Comparison of ENCODE assay signal across 8 cellular contexts in the genomic region with DNA sequence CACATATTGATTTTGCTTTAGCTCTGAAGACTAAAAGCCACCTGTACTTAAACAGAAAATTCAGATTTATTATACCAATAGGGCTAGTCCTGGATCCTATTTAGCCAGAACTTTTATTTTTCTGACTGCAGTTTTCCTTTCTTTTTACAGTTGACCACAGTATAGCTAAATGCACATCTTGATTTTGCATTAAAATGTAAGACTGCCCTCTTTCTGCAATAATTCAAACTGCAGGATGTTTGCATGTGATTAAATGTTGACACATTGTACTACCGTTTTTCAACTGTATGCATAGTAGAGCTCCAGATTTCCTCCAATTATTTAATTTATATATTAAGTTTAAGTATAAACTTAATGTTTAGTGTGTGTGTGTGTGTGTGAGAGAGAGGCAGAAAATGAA.
DNase-seq lines count a peak whose midpoint lies in the region; ATAC-seq and TF ChIP-seq lines count a peak whose summit lies in the region.

No MANE protein-coding gene starts in this region.

- H3K27me3 Mint-ChIP-seq in chondrocyte (ENCODE audit: low read depth) = peaks cover 2% of the 10 kb centered on the region
- no peaks in the 10 kb centered on the region for H3K27me3 Mint-ChIP-seq in activated T-helper 1 cell treated with anti-CD3 and anti-CD28 coated beads, Interleukin-12 subunit alpha, Interleukin-12 subunit beta, Interleukin-2, Interleukin-4 antibody, amounts not matched to agents 30 ng/mL and 10 ng/mL and 1 ng/mL, durations not matched to agents 14 hours and 24 hours and 36 hours (ENCODE audit: insufficient read depth)

- no peaks in the 10 kb centered on the region for H3K9me3 Mint-ChIP-seq in chondrocyte (ENCODE audit: low read depth)
- no peaks in the 10 kb centered on the region for H3K9me3 Mint-ChIP-seq in activated T-helper 1 cell treated with anti-CD3 and anti-CD28 coated beads, Interleukin-12 subunit alpha, Interleukin-12 subunit beta, Interleukin-2, Interleukin-4 antibody, amounts not matched to agents 30 ng/mL and 10 ng/mL and 1 ng/mL, durations not matched to agents 14 hours and 24 hours and 36 hours

- no peaks in the 10 kb centered on the region for H3K36me3 ChIP-seq in lung (ENCODE audit: control insufficient read depth in 2 of 2, insufficient read depth in 2 of 2, low read length in 2 of 2)

- no peaks in the 10 kb centered on the region for H3K9me3 ChIP-seq in lung (ENCODE audit: control insufficient read depth in 2 of 2, insufficient read depth in 1 of 2, low read length in 1 of 2)

- no peak overlapping the region for H3K4me3 ChIP-seq in lung

- TF ChIP-seq CTCF in chondrocyte (IDR thresholded peaks at IDR 0.05) (peak; percentile 85), lung (IDR thresholded peaks at IDR 0.05; ENCODE audit: control extremely low read depth, extremely low read depth) (peak; percentile 39)

- ATAC-seq in lung (ENCODE audit: insufficient read depth, low FRiP score) (no peak), GM18868 (IDR thresholded peaks at IDR 0.05; ENCODE audit: unreplicated experiment) (no peak)

- no peak overlapping the region for H3K27ac Mint-ChIP-seq in chondrocyte (ENCODE audit: unreplicated experiment)
- H3K27ac Mint-ChIP-seq in activated T-helper 1 cell treated with anti-CD3 and anti-CD28 coated beads, Interleukin-12 subunit alpha, Interleukin-12 subunit beta, Interleukin-2, Interleukin-4 antibody, amounts not matched to agents 30 ng/mL and 10 ng/mL and 1 ng/mL, durations not matched to agents 14 hours and 24 hours and 36 hours = no peak overlapping the region

- no peaks in the 10 kb centered on the region for H3K36me3 Mint-ChIP-seq in chondrocyte (ENCODE audit: low read depth)
- H3K36me3 Mint-ChIP-seq in activated T-helper 1 cell treated with anti-CD3 and anti-CD28 coated beads, Interleukin-12 subunit alpha, Interleukin-12 subunit beta, Interleukin-2, Interleukin-4 antibody, amounts not matched to agents 30 ng/mL and 10 ng/mL and 1 ng/mL, durations not matched to agents 14 hours and 24 hours and 36 hours (ENCODE audit: low read depth) = no peaks in the 10 kb centered on the region

- H3K4me3 Mint-ChIP-seq in chondrocyte (ENCODE audit: unreplicated experiment) = no peak overlapping the region
- H3K4me3 Mint-ChIP-seq in activated T-helper 1 cell treated with anti-CD3 and anti-CD28 coated beads, Interleukin-12 subunit alpha, Interleukin-12 subunit beta, Interleukin-2, Interleukin-4 antibody, amounts not matched to agents 30 ng/mL and 10 ng/mL and 1 ng/mL, durations not matched to agents 14 hours and 24 hours and 36 hours = no peak overlapping the region

- H3K4me1 Mint-ChIP-seq in chondrocyte (ENCODE audit: low read depth) = no peaks in the 10 kb centered on the region
- H3K4me1 Mint-ChIP-seq in activated T-helper 1 cell treated with anti-CD3 and anti-CD28 coated beads, Interleukin-12 subunit alpha, Interleukin-12 subunit beta, Interleukin-2, Interleukin-4 antibody, amounts not matched to agents 30 ng/mL and 10 ng/mL and 1 ng/mL, durations not matched to agents 14 hours and 24 hours and 36 hours (ENCODE audit: low read depth) = no peaks in the 10 kb centered on the region

- H3K4me1 ChIP-seq in lung (ENCODE audit: control insufficient read depth in 2 of 2, insufficient read depth in 2 of 2, low read length in 2 of 2) = no peaks in the 10 kb centered on the region

- 2 to 3% methylated on average over 1 of the region's 1 CpG for WGBS in lung, 2 donors

- intact Hi-C loops in activated T-helper 1 cell treated with anti-CD3 and anti-CD28 coated beads, Interleukin-12 subunit alpha, Interleukin-12 subunit beta, Interleukin-2, Interleukin-4 antibody, amounts not matched to agents 30 ng/mL and 10 ng/mL and 1 ng/mL, durations not matched to agents 14 hours and 24 hours and 36 hours (cut with micrococcal nuclease) = no loop called here

- DNase-seq in ELR (ENCODE audit: low read depth) (peak; percentile 70), NCI-H2029 (lab: John Stamatoyannopoulos, UW) (peak; percentile 2), chondrocyte (ENCODE audit: low spot score) (no peak), lung (ENCODE audit: low spot score) (no peak), NCI-H774 (lab: John Stamatoyannopoulos, UW) (no peak)
- no peak for DNase-seq in central memory CD4-positive, alpha-beta T cell
- no peak for DNase-seq in activated T-helper 1 cell treated with anti-CD3 and anti-CD28 coated beads, Interleukin-12 subunit alpha, Interleukin-12 subunit beta, Interleukin-2, Interleukin-4 antibody, amounts not matched to agents 30 ng/mL and 10 ng/mL and 1 ng/mL, durations not matched to agents 14 hours and 24 hours and 36 hours (ENCODE audit: low spot score)

- no peaks in the 10 kb centered on the region for H3K27me3 ChIP-seq in lung (ENCODE audit: control insufficient read depth, insufficient read depth)

- no peak overlapping the region for H3K27ac ChIP-seq in lung (ENCODE audit: low read depth in 1 of 2, low read length in 1 of 2)

Comparison
In these comparisons a context has a peak if more than half of its experiments do, and no peak if none do; other contexts are left out.
1. DNase-seq: peak in ELR (single experiment) and NCI-H2029 (single experiment); none in chondrocyte (single experiment), lung (single experiment), central memory CD4-positive, alpha-beta T cell (single experiment), NCI-H774 (single experiment) and activated T-helper 1 cell treated with anti-CD3 and anti-CD28 coated beads, Interleukin-12 subunit alpha, Interleukin-12 subunit beta, Interleukin-2, Interleukin-4 antibody, amounts not matched to agents 30 ng/mL and 10 ng/mL and 1 ng/mL, durations not matched to agents 14 hours and 24 hours and 36 hours (single experiment).